ENCODE assay signal across 17 cellular contexts in genomic region chr20:58909585-58909984, GRCh38. TPM values are rescaled to one million over a fixed set of nuclear protein-coding genes. Genes with fewer than 3 reads are reported as not detected.
DNase-seq lines count a peak whose midpoint lies in the region; ATAC-seq, FAIRE-seq and TF ChIP-seq lines count a peak whose summit lies in the region.
"Had no signal": no experiment of that assay in that cellular context is flagged by ENCODE, and none has a peak within 500 bp of the region (broad histone marks: within the 10 kb centered on the region; RNA-seq: fewer than 3 reads in every experiment).

No MANE protein-coding gene starts in this region.

- POLR2A ChIA-PET in CD4-positive, alpha-beta T cell (lab: Charles Lee), result interaction anchor here (0.9 kb wide), 1 partner anchor 9 kb away, joined by 3 read pairs; no protein-coding TSS in a partner anchor

- no peak for ATAC-seq in CD4-positive, alpha-beta T cell (ENCODE audit: poor library complexity)
- ATAC-seq in psoas muscle, result no peak
- ATAC-seq: CD8-positive, alpha-beta T cell had no signal

- H3K9ac ChIP-seq in BLaER1 treated with 17β-estradiol and CSF1 and Interleukin-3, amounts not matched to agents 10 nM and 100 nM, result peak overlapping the region in 7 of 11 experiments; percentile 86 to 93 (median 88); a peak in 14 of 22 replicates
- no peak overlapping the region for H3K9ac ChIP-seq in astrocyte (ENCODE audit: low read length)

- no peak overlapping the region for H2AFZ ChIP-seq in astrocyte (ENCODE audit: low read depth, low read length)

- no peak for TF ChIP-seq CTCF in CD4-positive, alpha-beta T cell (IDR thresholded peaks at IDR 0.05)
- TF ChIP-seq CTCF in astrocyte (IDR thresholded peaks at IDR 0.05; ENCODE audit: insufficient read depth, low read depth, low read length) (no peak), psoas muscle (IDR thresholded peaks at IDR 0.05) (no peak)

- CTCF ChIA-PET in CD4-positive, alpha-beta T cell (lab: Charles Lee), result no interaction called here

- peaks cover 59 to 77% (median 70%) of the 10 kb centered on the region in 11 experiments for H3K36me3 ChIP-seq in BLaER1 treated with 17β-estradiol and CSF1 and Interleukin-3, amounts not matched to agents 10 nM and 100 nM
- H3K36me3 ChIP-seq in astrocyte (ENCODE audit: insufficient read depth, low read length) (peaks cover 70% of the 10 kb centered on the region), psoas muscle (ENCODE audit: insufficient read depth in 1 of 2, low read depth in 1 of 2) (peaks cover 7 to 64% of the 10 kb centered on the region in 2 donors), H7 (replicated peaks; ENCODE audit: control insufficient read depth, insufficient read depth, low read length) (peaks cover 43% of the 10 kb centered on the region)

- peaks cover 0 to 58% (median 0%) of the 10 kb centered on the region in 11 experiments; a peak in 2 of 22 replicates for H4K20me1 ChIP-seq in BLaER1 treated with 17β-estradiol and CSF1 and Interleukin-3, amounts not matched to agents 10 nM and 100 nM
- peaks cover 66% of the 10 kb centered on the region for H4K20me1 ChIP-seq in astrocyte (ENCODE audit: insufficient read depth, low read length)

- peaks cover 0 to 6% (median 0%) of the 10 kb centered on the region in 11 experiments; a peak in 1 of 22 replicates for H3K9me3 ChIP-seq in BLaER1 treated with 17β-estradiol and CSF1 and Interleukin-3, amounts not matched to agents 10 nM and 100 nM (replicated peaks in 1 of 11)
- H3K9me3 ChIP-seq in CD4-positive, alpha-beta T cell (ENCODE audit: control insufficient read depth, low read length), result no peaks in the 10 kb centered on the region
- H3K9me3 ChIP-seq in astrocyte (ENCODE audit: insufficient read depth, low read depth, low read length), result no peaks in the 10 kb centered on the region
- H3K9me3 ChIP-seq in psoas muscle, result no peaks in the 10 kb centered on the region

- H3K4me3 ChIP-seq in BLaER1 treated with 17β-estradiol and CSF1 and Interleukin-3, amounts not matched to agents 10 nM and 100 nM, result no peak overlapping the region; a peak in 1 of 20 replicates
- no peak overlapping the region for H3K4me3 ChIP-seq in astrocyte (ENCODE audit: insufficient read depth, low read depth, low read length)
- no peak overlapping the region for H3K4me3 ChIP-seq in psoas muscle
- no peak overlapping the region for H3K4me3 ChIP-seq in H7 (ENCODE audit: insufficient read depth, low read depth, low read length)

- intact Hi-C loops in CD4-positive, alpha-beta T cell (cut with DNase I, micrococcal nuclease), result loop anchor here in 1 of 2 experiments (2.0 to 5.0 kb wide), 2 partner anchors 17 to 68 kb away; no protein-coding TSS in a partner anchor
- intact Hi-C loops in psoas muscle (cut with DNase I), result loop anchor here in 1 of 2 donors (5.0 kb wide), 1 partner anchor 73 kb away; the partner anchor contains the start of gene NELFCD

- peaks cover 32% of the 10 kb centered on the region for H3K79me2 ChIP-seq in astrocyte (ENCODE audit: insufficient read depth, low read length)

- WGBS in psoas muscle, 3 donors, result 86 to 92% (median 91%) methylated on average over 15 of the region's 15 CpGs

- no peaks in the 10 kb centered on the region for H3K9me3 Mint-ChIP-seq in CD4-positive, alpha-beta T cell
- no peaks in the 10 kb centered on the region for H3K9me3 Mint-ChIP-seq in astrocyte (ENCODE audit: unreplicated experiment)
- H3K9me3 Mint-ChIP-seq: CD8-positive, alpha-beta T cell had no signal

- no peak for FAIRE-seq in astrocyte (lab: Jason Lieb, UNC)
- FAIRE-seq: G401.6, H54 had no signal

- H3K4me1 Mint-ChIP-seq in CD4-positive, alpha-beta T cell (ENCODE audit: low read depth), result peaks cover 66% of the 10 kb centered on the region
- peaks cover 36% of the 10 kb centered on the region for H3K4me1 Mint-ChIP-seq in astrocyte (ENCODE audit: low read depth, unreplicated experiment)

- H3K27ac Mint-ChIP-seq in CD4-positive, alpha-beta T cell, result peak overlapping the region; percentile 33
- H3K27ac Mint-ChIP-seq in astrocyte (ENCODE audit: unreplicated experiment), result no peak overlapping the region
- H3K27ac Mint-ChIP-seq: CD8-positive, alpha-beta T cell had no signal

- H3K36me3 Mint-ChIP-seq in CD4-positive, alpha-beta T cell (ENCODE audit: low read depth), result peaks cover 82% of the 10 kb centered on the region
- peaks cover 45% of the 10 kb centered on the region for H3K36me3 Mint-ChIP-seq in astrocyte (ENCODE audit: low read depth, unreplicated experiment)

- DNase-seq in CD4-positive, alpha-beta T cell, result no peak
- DNase-seq in astrocyte (ENCODE audit: low read depth) (no peak), psoas muscle (no peak), SW 1271 (lab: John Stamatoyannopoulos, UW) (no peak), H7 (no peak), activated gamma-delta T cell (lab: John Stamatoyannopoulos, UW) (no peak)
- DNase-seq: ACHN; AML-193; CD8-positive, alpha-beta T cell; DMS79 treated with DMSO at 0.1 percent for 48 hours; NCI-H1417; NCI-H1930; NCI-H526 treated with DMSO at 0.1 percent for 48 hours; SIG-M5 had no signal

- peak overlapping the region in 10 of 11 experiments; percentile 94 to 99 (median 98); a peak in 20 of 22 replicates for H3K27ac ChIP-seq in BLaER1 treated with 17β-estradiol and CSF1 and Interleukin-3, amounts not matched to agents 10 nM and 100 nM
- no peak overlapping the region for H3K27ac ChIP-seq in CD4-positive, alpha-beta T cell (ENCODE audit: low read depth, low read length)
- no peak overlapping the region for H3K27ac ChIP-seq in astrocyte (ENCODE audit: low read depth, low read length)
- peak overlapping the region; percentile 88 for H3K27ac ChIP-seq in psoas muscle

- no peak overlapping the region for H3K4me3 Mint-ChIP-seq in CD4-positive, alpha-beta T cell
- peak overlapping the region; percentile 51 for H3K4me3 Mint-ChIP-seq in astrocyte (ENCODE audit: unreplicated experiment)
- H3K4me3 Mint-ChIP-seq: CD8-positive, alpha-beta T cell had no signal

- H3K27me3 ChIP-seq in BLaER1 treated with 17β-estradiol and CSF1 and Interleukin-3, amounts not matched to agents 10 nM and 100 nM, result no peaks in the 10 kb centered on the region
- no peaks in the 10 kb centered on the region for H3K27me3 ChIP-seq in CD4-positive, alpha-beta T cell (ENCODE audit: control insufficient read depth, insufficient read depth, low read length)
- no peaks in the 10 kb centered on the region for H3K27me3 ChIP-seq in astrocyte (ENCODE audit: insufficient read depth, low read length)
- H3K27me3 ChIP-seq in psoas muscle (ENCODE audit: insufficient read depth in 3 of 3, low read length in 2 of 3), result no peaks in the 10 kb centered on the region
- no peaks in the 10 kb centered on the region for H3K27me3 ChIP-seq in H7 (ENCODE audit: control insufficient read depth, insufficient read depth, low read length)

- no peaks in the 10 kb centered on the region for H3K27me3 Mint-ChIP-seq in CD4-positive, alpha-beta T cell
- H3K27me3 Mint-ChIP-seq in astrocyte (ENCODE audit: low read depth, unreplicated experiment), result no peaks in the 10 kb centered on the region

- peaks cover 60 to 83% (median 74%) of the 10 kb centered on the region in 10 experiments for H3K4me1 ChIP-seq in BLaER1 treated with 17β-estradiol and CSF1 and Interleukin-3, amounts not matched to agents 10 nM and 100 nM
- H3K4me1 ChIP-seq in astrocyte (ENCODE audit: insufficient read depth, low read length) (peaks cover 23% of the 10 kb centered on the region), psoas muscle (peaks cover 44% of the 10 kb centered on the region)

- peak overlapping the region; percentile 74 to 95 (median 88); a peak in 21 of 22 replicates for H3K4me2 ChIP-seq in BLaER1 treated with 17β-estradiol and CSF1 and Interleukin-3, amounts not matched to agents 10 nM and 100 nM
- H3K4me2 ChIP-seq in astrocyte (ENCODE audit: low read length), result no peak overlapping the region

RNA-seq across cellular contexts. Expression of gene GNAS, which starts 57.1 kb away (rescaled TPM):
- total RNA-seq in CD4-positive, alpha-beta T cell, result 1,000 to 10,000 TPM; 1,245 to 1,317 TPM
- 1,937 and 2,003 TPM in 2 replicates for total RNA-seq in astrocyte
- 1,000 to 10,000 TPM; 1,018 to 1,905 (median 1,319) TPM for total RNA-seq in psoas muscle
- polyA plus RNA-seq in psoas muscle, result 1,000 to 10,000 TPM in 2 of 3 donors, 100 to 1,000 TPM in 1; 700 to 1,469 (median 1,394) TPM
- total RNA-seq in H7 (2014; rRNA removed; shearing (Covaris generic)), result 683 and 685 TPM in 2 replicates

RNA-seq across cellular contexts. Expression of gene GNAS-AS1, which starts 58.9 kb away (rescaled TPM):
- total RNA-seq in CD4-positive, alpha-beta T cell, result not detected
- total RNA-seq in astrocyte (2.8 and 3.8 TPM in 2 replicates), psoas muscle (1 to 10 TPM in 1 of 4 donors, under 1 TPM in 2, not detected in 1; 0.26 to 1.0 (median 0.65) TPM)
- under 1 TPM; 0.03 to 0.53 (median 0.13) TPM for polyA plus RNA-seq in psoas muscle
- total RNA-seq in H7 (2014; rRNA removed; shearing (Covaris generic)), result 0.24 and 0.26 TPM in 2 replicates

Comparison
In these comparisons a context has a peak if more than half of its experiments do, and no peak if none do; other contexts are left out.
1. H3K27ac ChIP-seq: peak in BLaER1 treated with 17β-estradiol and CSF1 and Interleukin-3, amounts not matched to agents 10 nM and 100 nM (10 of 11) and psoas muscle (single experiment); none in CD4-positive, alpha-beta T cell (single experiment) and astrocyte (single experiment).